In the genomic region with DNA sequence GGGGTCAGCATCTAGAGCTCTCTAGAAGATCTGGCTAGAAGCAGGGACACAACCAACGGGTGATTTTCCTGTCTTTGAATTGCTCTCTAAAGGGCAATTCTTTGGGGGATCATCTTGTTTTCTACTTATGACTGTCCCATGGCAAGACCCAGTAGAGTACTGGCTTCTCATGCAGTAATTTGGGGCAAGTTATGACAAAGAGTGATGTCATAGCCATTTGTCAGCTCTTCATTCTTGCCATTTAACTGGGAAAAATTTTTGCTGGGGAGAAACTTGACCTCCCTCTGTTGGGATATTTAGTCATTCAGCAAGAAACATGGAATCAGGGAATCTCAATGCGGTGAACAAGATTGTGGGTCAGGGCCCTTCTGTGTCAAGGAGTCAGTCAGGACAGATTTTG, we compare ENCODE assay signal across 22 cellular contexts.
DNase-seq lines count a peak whose midpoint lies in the region; ATAC-seq, FAIRE-seq and TF ChIP-seq lines count a peak whose summit lies in the region.
"Had no signal": no experiment of that assay in that cellular context is flagged by ENCODE, and none has a peak within 500 bp of the region (broad histone marks: within the 10 kb centered on the region; RNA-seq: fewer than 3 reads in every experiment).

No MANE protein-coding gene starts in this region.

- no peak for FAIRE-seq in GM12878 (lab: Jason Lieb, UNC)

- H3K27me3 Mint-ChIP-seq in activated T-cell treated with anti-CD3 and anti-CD28 coated beads, Interleukin-2, amount 50 U/mL, for 24 hours, result no peaks in the 10 kb centered on the region
- H3K27me3 Mint-ChIP-seq: CD4-positive, alpha-beta T cell had no signal

- TF ChIP-seq EP300 in GM12878 (IDR thresholded peaks at IDR 0.05; ENCODE audit: borderline replicate concordance in 1 of 2, control insufficient read depth in 1 of 2, low read depth in 2 of 2, low read length in 2 of 2), result no peak

- H3K9me3 Mint-ChIP-seq in activated T-cell treated with anti-CD3 and anti-CD28 coated beads, Interleukin-2, amount 50 U/mL, for 24 hours, result no peaks in the 10 kb centered on the region

- DNase-seq in GM23248 (peak; percentile 29), M059J (ENCODE audit: low read depth) (peak; percentile 16), GM12878 (ENCODE audit: low read depth, low spot score) (no peak), foreskin keratinocyte (no peak), left lobe of liver (ENCODE audit: low spot score) (no peak), NCI-H1092 treated with DMSO at 0.1 percent for 48 hours (lab: John Stamatoyannopoulos, UW) (no peak)
- no peak for DNase-seq in activated T-cell treated with anti-CD3 and anti-CD28 coated beads, Interleukin-2, amount 50 U/mL, for 24 hours
- DNase-seq: Caco-2; CD4-positive, alpha-beta T cell; DMS 273 treated with DMSO at 0.1 percent for 48 hours; DMS79 treated with DMSO at 0.1 percent for 48 hours; GOT3; MM.1S; NCI-H1048; NCI-H1436 treated with DMSO at 0.1 percent for 48 hours; NCI-H1930; NCI-H510A; NCI-H748 treated with DMSO at 0.1 percent for 48 hours; NK-92 treated with Interleukin-12 subunit alpha and Interleukin-12 subunit beta, amount 100 ng/mL, for 24 hours had no signal

- H3K27me3 ChIP-seq in GM23248 (replicated peaks; ENCODE audit: insufficient read depth) (no peaks in the 10 kb centered on the region), GM12878 (replicated peaks in 1 of 2; ENCODE audit: control insufficient read depth in 2 of 2, insufficient read depth in 2 of 2, low read length in 1 of 2) (no peaks in the 10 kb centered on the region), foreskin keratinocyte (no peaks in the 10 kb centered on the region)

- TF ChIP-seq RAD21 in GM12878 (IDR thresholded peaks at IDR 0.05; ENCODE audit: insufficient read depth, low read depth, low read length), result no peak

- no peaks in the 10 kb centered on the region for H3K36me3 Mint-ChIP-seq in activated T-cell treated with anti-CD3 and anti-CD28 coated beads, Interleukin-2, amount 50 U/mL, for 24 hours (ENCODE audit: low read depth)

- no peak overlapping the region for H3K4me3 ChIP-seq in GM23248
- H3K4me3 ChIP-seq in GM12878, result no peak overlapping the region

- no peak for TF ChIP-seq CTCF in GM12878 (IDR thresholded peaks at IDR 0.05 in 2 of 3, conservative IDR thresholded peaks at IDR 0.05 in 1 of 3; ENCODE audit: control insufficient read depth in 2 of 3, extremely low read depth in 1 of 3, insufficient read depth in 1 of 3, low read depth in 3 of 3, low read length in 3 of 3)
- no peak for TF ChIP-seq CTCF in foreskin keratinocyte (conservative IDR thresholded peaks at IDR 0.05)

- 72 to 81% methylated on average over 2 of the region's 2 CpGs for WGBS in GM23248 (ENCODE audit: low coverage in 1 of 2, low lambda C conversion rate in 2 of 2, missing lambda C conversion rate in 2 of 2), 2 experiments
- WGBS in GM12878 (ENCODE audit: insufficient coverage, insufficient replicate concordance, low lambda C conversion rate, missing lambda C conversion rate), result 50% methylated on average over 2 of the region's 2 CpGs

- H3K27ac Mint-ChIP-seq in activated T-cell treated with anti-CD3 and anti-CD28 coated beads, Interleukin-2, amount 50 U/mL, for 24 hours, result no peak overlapping the region
- H3K27ac Mint-ChIP-seq: CD4-positive, alpha-beta T cell had no signal

- H3K4me3 Mint-ChIP-seq in activated T-cell treated with anti-CD3 and anti-CD28 coated beads, Interleukin-2, amount 50 U/mL, for 24 hours, result no peak overlapping the region
- H3K4me3 Mint-ChIP-seq: CD4-positive, alpha-beta T cell had no signal

- H2AFZ ChIP-seq in GM23248 (no peak overlapping the region), GM12878 (ENCODE audit: control insufficient read depth, low read depth, low read length) (no peak overlapping the region)

- H3K4me1 ChIP-seq in GM23248 (ENCODE audit: insufficient read depth) (peaks cover 34% of the 10 kb centered on the region), GM12878 (ENCODE audit: control insufficient read depth, insufficient read depth, low read length) (peaks cover 19% of the 10 kb centered on the region), foreskin keratinocyte (peaks cover 26% of the 10 kb centered on the region)
- H3K4me1 ChIP-seq: Caco-2 had no signal

- TF ChIP-seq POLR2A in GM12878 (IDR thresholded peaks at IDR 0.05; ENCODE audit: low read depth, low read length), result no peak

- CTCF ChIA-PET in GM12878 (lab: Yijun Ruan, JAX), result interaction anchor here (0.9 to 1.3 kb wide), 2 partner anchors 12 to 359 kb away, joined by 3 to 4 read pairs; no protein-coding TSS in a partner anchor

- no peaks in the 10 kb centered on the region for H3K9me3 ChIP-seq in GM23248 (ENCODE audit: low read depth)
- H3K9me3 ChIP-seq in GM12878 (replicated peaks; ENCODE audit: control insufficient read depth, insufficient read depth, low read length), result peaks cover 3% of the 10 kb centered on the region; the same call in 1 of the 3 replicates
- H3K9me3 ChIP-seq: Caco-2 had no signal

- no peaks in the 10 kb centered on the region for H3K79me2 ChIP-seq in GM23248 (ENCODE audit: insufficient read depth)
- H3K79me2 ChIP-seq in GM12878 (ENCODE audit: control insufficient read depth, insufficient read depth, low read length), result no peaks in the 10 kb centered on the region

- SMC1A ChIA-PET in GM12878 (lab: Charles Lee; ENCODE audit: uncharacterized antibody, unreplicated experiment), result interaction anchor here (0.5 to 2.8 kb wide), 6 partner anchors 9 to 35 kb away, joined by 3 to 10 read pairs (median 3); no protein-coding TSS in a partner anchor

- RAD21 ChIA-PET in GM12878 (lab: Charles Lee; ENCODE audit: unreplicated experiment), result interaction anchor here (0.5 kb wide), 1 partner anchor 167 kb away, joined by 3 read pairs; no protein-coding TSS in a partner anchor

- H3K4me1 Mint-ChIP-seq in activated T-cell treated with anti-CD3 and anti-CD28 coated beads, Interleukin-2, amount 50 U/mL, for 24 hours (ENCODE audit: low read depth), result peaks cover 55% of the 10 kb centered on the region

- intact Hi-C loops in GM12878 (cut with micrococcal nuclease; ENCODE audit: unreplicated experiment), result no loop called here

- H3K27ac ChIP-seq in GM23248 (no peak overlapping the region), GM12878 (ENCODE audit: control insufficient read depth, insufficient read depth) (no peak overlapping the region), foreskin keratinocyte (peak overlapping the region; percentile 98)

- H3K9ac ChIP-seq in GM23248 (no peak overlapping the region), GM12878 (ENCODE audit: control insufficient read depth, insufficient read depth, low read length) (no peak overlapping the region)

- no peak overlapping the region for H3K4me2 ChIP-seq in GM23248 (ENCODE audit: unreplicated experiment)
- no peak overlapping the region for H3K4me2 ChIP-seq in GM12878 (ENCODE audit: control insufficient read depth, insufficient read depth)

- H4K20me1 ChIP-seq in GM23248 (ENCODE audit: insufficient read depth) (no peaks in the 10 kb centered on the region), GM12878 (ENCODE audit: control insufficient read depth, insufficient read depth) (no peaks in the 10 kb centered on the region)

- peaks cover 43% of the 10 kb centered on the region for H3F3A ChIP-seq in GM23248 (ENCODE audit: insufficient read depth)

- POLR2A ChIA-PET in GM12878 (lab: Charles Lee), result no interaction called here

- BruUV-seq in GM12878 (replicated peaks; lab: Mats Ljungman, UMichigan), result no TSS peak

- ATAC-seq in GM12878, result no peak
- ATAC-seq in foreskin keratinocyte, result no peak
- ATAC-seq in left lobe of liver, result no peak
- ATAC-seq in GM21619 (IDR thresholded peaks at IDR 0.05; ENCODE audit: unreplicated experiment), result no peak
- ATAC-seq: HCT116, Right ventricle myocardium inferior had no signal

- H3K36me3 ChIP-seq in GM23248 (ENCODE audit: low read depth) (no peaks in the 10 kb centered on the region), GM12878 (ENCODE audit: control insufficient read depth in 2 of 2, insufficient read depth in 2 of 2, low read length in 1 of 2) (no peaks in the 10 kb centered on the region)

- H3K9me2 ChIP-seq in GM23248 (ENCODE audit: insufficient read depth), result no peaks in the 10 kb centered on the region

- in situ Hi-C loops in GM23248 (cut with MboI), result no loop called here
- in situ Hi-C loops in GM12878 (cut with MboI), result no loop called here

TF ChIP-seq in GM12878, 131 proteins besides CTCF, POLR2A, EP300 and RAD21:
- no peak for TF ChIP-seq TCF7 (IDR thresholded peaks at IDR 0.05; ENCODE audit: borderline replicate concordance)
- TF ChIP-seq BACH1 (IDR thresholded peaks at IDR 0.05; ENCODE audit: borderline replicate concordance), result no peak
- TF ChIP-seq SMAD1 (IDR thresholded peaks at IDR 0.05; ENCODE audit: low read depth, partially characterized antibody), result no peak
- TF ChIP-seq FOXK2 (IDR thresholded peaks at IDR 0.05), result no peak
- TF ChIP-seq CREB1 (IDR thresholded peaks at IDR 0.05; ENCODE audit: low read depth), result peak; percentile 28; the same call in 1 of the 2 replicates
- TF ChIP-seq NR2C2 (IDR thresholded peaks at IDR 0.05; ENCODE audit: borderline replicate concordance, control insufficient read depth, insufficient read length, low read depth), result no peak
- TF ChIP-seq, protein P1, sequence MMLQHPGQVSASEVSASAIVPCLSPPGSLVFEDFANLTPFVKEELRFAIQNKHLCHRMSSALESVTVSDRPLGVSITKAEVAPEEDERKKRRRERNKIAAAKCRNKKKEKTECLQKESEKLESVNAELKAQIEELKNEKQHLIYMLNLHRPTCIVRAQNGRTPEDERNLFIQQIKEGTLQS (IDR thresholded peaks at IDR 0.05; ENCODE audit: borderline replicate concordance, extremely low read depth, low read depth, low read length), result no peak
- TF ChIP-seq EED (IDR thresholded peaks at IDR 0.05; ENCODE audit: low read depth), result no peak

Comparison
In these comparisons a context has a peak if more than half of its experiments do, and no peak if none do; other contexts are left out.
1. DNase-seq: peak in GM23248 (single experiment) and M059J (single experiment); none in GM12878 (single experiment), foreskin keratinocyte (0 of 2), left lobe of liver (single experiment), activated T-cell treated with anti-CD3 and anti-CD28 coated beads, Interleukin-2, amount 50 U/mL, for 24 hours (single experiment) and NCI-H1092 treated with DMSO at 0.1 percent for 48 hours (single experiment).